In genomic region chr10:61024801-61025201, GRCh38 we compare ENCODE assay signal across 9 cellular contexts.
DNase-seq lines count a peak whose midpoint lies in the region; ATAC-seq and TF ChIP-seq lines count a peak whose summit lies in the region.
"Had no signal": no experiment of that assay in that cellular context is flagged by ENCODE, and none has a peak within 500 bp of the region (broad histone marks: within the 10 kb centered on the region; RNA-seq: fewer than 3 reads in every experiment).

No MANE protein-coding gene starts in this region.

- POLR2A ChIA-PET in activated CD4-positive, alpha-beta T cell treated with anti-CD3 and anti-CD28 coated beads for 36 hours (lab: Charles Lee), result no interaction called here

- no peak overlapping the region for H3K27ac Mint-ChIP-seq in activated CD4-positive, alpha-beta T cell treated with anti-CD3 and anti-CD28 coated beads for 36 hours

- intact Hi-C loops in activated CD4-positive, alpha-beta T cell treated with anti-CD3 and anti-CD28 coated beads for 36 hours (cut with DNase I, micrococcal nuclease), result no loop called here

- no peaks in the 10 kb centered on the region for H3K36me3 ChIP-seq in Peyer's patch
- no peaks in the 10 kb centered on the region for H3K36me3 ChIP-seq in tibial nerve

- no peaks in the 10 kb centered on the region for H3K4me1 Mint-ChIP-seq in activated CD4-positive, alpha-beta T cell treated with anti-CD3 and anti-CD28 coated beads for 36 hours

- TF ChIP-seq POLR2A in Peyer's patch (IDR thresholded peaks at IDR 0.05) (no peak), tibial nerve (IDR thresholded peaks at IDR 0.05) (no peak)

- CTCF ChIA-PET in activated CD4-positive, alpha-beta T cell treated with anti-CD3 and anti-CD28 coated beads for 36 hours (lab: Charles Lee), result interaction anchor here (0.7 to 1.1 kb wide), 5 partner anchors 11 to 149 kb away, joined by 3 to 6 read pairs (median 4); no protein-coding TSS in a partner anchor

- WGBS in tibial nerve, 2 donors, result 38 to 45% methylated on average over 3 of the region's 3 CpGs

- no peak for ATAC-seq in activated CD4-positive, alpha-beta T cell treated with anti-CD3 and anti-CD28 coated beads for 36 hours
- peak; percentile 31 for ATAC-seq in foreskin keratinocyte
- no peak for ATAC-seq in HG02852 (IDR thresholded peaks at IDR 0.05; ENCODE audit: unreplicated experiment)
- no peak for ATAC-seq in HG03378 (IDR thresholded peaks at IDR 0.05; ENCODE audit: unreplicated experiment)

- peaks cover 8% of the 10 kb centered on the region for H3K27me3 Mint-ChIP-seq in activated CD4-positive, alpha-beta T cell treated with anti-CD3 and anti-CD28 coated beads for 36 hours

- TF ChIP-seq EP300 in tibial nerve (IDR thresholded peaks at IDR 0.05), result no peak

- peak in 4 of 6 experiments; percentile 10 to 40 (median 22) for TF ChIP-seq CTCF in Peyer's patch (IDR thresholded peaks at IDR 0.05)
- TF ChIP-seq CTCF in foreskin keratinocyte (conservative IDR thresholded peaks at IDR 0.05), result peak; percentile 57
- peak in 3 of 5 experiments; percentile 24 to 47 (median 25) for TF ChIP-seq CTCF in tibial nerve (IDR thresholded peaks at IDR 0.05)

- H3K4me3 ChIP-seq in Peyer's patch (no peak overlapping the region), tibial nerve (no peak overlapping the region)

- DNase-seq in activated CD4-positive, alpha-beta T cell treated with anti-CD3 and anti-CD28 coated beads for 36 hours, result peak; percentile 20
- DNase-seq in activated CD4-positive, alpha-beta T cell treated with anti-CD3 and anti-CD28 coated beads, Interleukin-2, amount 50 U/mL, for 4 hours, result no peak
- DNase-seq in Peyer's patch, result no peak
- no peak for DNase-seq in foreskin keratinocyte
- no peak for DNase-seq in tibial nerve (ENCODE audit: low spot score in 2 of 2)
- no peak for DNase-seq in SIG-M5 treated with dmso at 0.1 percent for 504 hours (lab: John Stamatoyannopoulos, UW; ENCODE audit: unreplicated experiment)
- DNase-seq: NCI-H1105 had no signal

- H3K4me1 ChIP-seq in Peyer's patch, result no peaks in the 10 kb centered on the region
- no peaks in the 10 kb centered on the region for H3K4me1 ChIP-seq in foreskin keratinocyte
- H3K4me1 ChIP-seq in tibial nerve, result no peaks in the 10 kb centered on the region

- H3K27me3 ChIP-seq in Peyer's patch, result no peaks in the 10 kb centered on the region
- H3K27me3 ChIP-seq in foreskin keratinocyte, result no peaks in the 10 kb centered on the region
- H3K27me3 ChIP-seq in tibial nerve, result no peaks in the 10 kb centered on the region

- no peak overlapping the region for H3K27ac ChIP-seq in Peyer's patch
- H3K27ac ChIP-seq in foreskin keratinocyte, result no peak overlapping the region
- H3K27ac ChIP-seq in tibial nerve, result no peak overlapping the region

- no peaks in the 10 kb centered on the region for H3K36me3 Mint-ChIP-seq in activated CD4-positive, alpha-beta T cell treated with anti-CD3 and anti-CD28 coated beads for 36 hours (ENCODE audit: low read depth)

- H3K4me3 Mint-ChIP-seq in activated CD4-positive, alpha-beta T cell treated with anti-CD3 and anti-CD28 coated beads for 36 hours, result no peak overlapping the region

- H3K9me3 Mint-ChIP-seq in activated CD4-positive, alpha-beta T cell treated with anti-CD3 and anti-CD28 coated beads for 36 hours (ENCODE audit: low read depth), result no peaks in the 10 kb centered on the region

- no peaks in the 10 kb centered on the region for H3K9me3 ChIP-seq in Peyer's patch
- no peaks in the 10 kb centered on the region for H3K9me3 ChIP-seq in tibial nerve
